Comparison of ENCODE assay signal across 8 cellular contexts in the genomic region with DNA sequence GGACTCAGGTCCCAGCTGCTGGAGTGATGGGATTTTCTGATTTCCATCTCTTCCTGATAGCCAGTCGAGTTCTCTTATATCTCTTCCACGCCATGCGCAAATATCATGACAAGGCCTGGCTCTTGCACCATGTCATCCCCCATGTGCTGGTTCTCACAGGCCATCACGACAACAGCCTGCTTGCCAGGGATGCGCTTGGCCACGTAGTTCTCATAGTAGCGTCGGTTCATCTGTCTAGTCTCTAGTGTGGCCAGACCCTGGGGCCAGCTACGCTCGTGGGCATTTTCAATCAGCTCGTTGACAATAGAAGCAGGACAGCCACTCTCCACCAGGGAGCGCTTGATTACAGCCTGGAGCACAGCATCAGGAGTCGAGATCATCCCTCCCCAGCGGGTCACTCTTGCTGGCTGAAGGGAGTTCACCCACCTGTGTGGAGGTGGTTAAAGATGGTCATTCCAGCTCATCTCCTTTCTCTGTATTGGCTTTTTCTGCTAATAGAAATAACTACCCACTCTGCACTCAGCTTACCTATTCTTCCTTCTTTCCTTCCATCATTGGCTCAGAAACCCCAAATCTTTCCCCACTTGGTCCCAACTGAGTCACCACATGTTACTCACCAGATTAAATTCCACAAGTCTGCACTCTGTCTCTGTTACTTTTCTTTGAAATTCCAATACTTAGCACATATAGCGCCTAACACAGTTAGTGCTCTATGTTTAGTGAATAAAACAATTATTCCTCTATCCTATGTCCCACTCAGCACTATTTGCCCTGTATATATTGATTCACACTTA. TPM values are rescaled to one million over a fixed set of nuclear protein-coding genes. Genes with fewer than 3 reads are reported as not detected.
A peak's percentile ranks its signal among the peaks of the same experiment; 100 is the strongest.
DNase-seq lines count a peak whose midpoint lies in the region; ATAC-seq and TF ChIP-seq lines count a peak whose summit lies in the region.

No MANE protein-coding gene starts in this region.

- intact Hi-C loops in body of pancreas (cut with DNase I), result no loop called here

- no peak for DNase-seq in AG09319 (ENCODE audit: extremely low read depth, low read depth)
- DNase-seq in Peyer's patch, result peak; percentile 60 to 80 (median 67)
- DNase-seq in body of pancreas, result peak; percentile 60 to 77 (median 70)
- DNase-seq in kidney tubule cell (ENCODE audit: low spot score), result peak; percentile 50
- peak in 28 of 49 donors; percentile 1 to 46 (median 16) for DNase-seq in substantia nigra (lab: John Stamatoyannopoulos, UW)
- no peak for DNase-seq in NCI-H2107 treated with DMSO at 0.1 percent for 48 hours (lab: John Stamatoyannopoulos, UW; ENCODE audit: unreplicated experiment)
- no peak for DNase-seq in KG1 (lab: John Stamatoyannopoulos, UW)

- peak; percentile 77 for ATAC-seq in body of pancreas

- peaks cover 3 to 71% (median 5%) of the 10 kb centered on the region in 3 donors for H3K36me3 ChIP-seq in Peyer's patch
- H3K36me3 ChIP-seq in body of pancreas (replicated peaks in 1 of 2; ENCODE audit: insufficient read depth in 1 of 2, low read depth in 2 of 2), result peaks cover 0 to 27% of the 10 kb centered on the region in 2 donors

- WGBS in body of pancreas, 2 donors, result 56 to 61% methylated on average over 9 to 15 of the region's 15 CpGs

- H3K9me3 ChIP-seq in Peyer's patch, result no peaks in the 10 kb centered on the region
- no peaks in the 10 kb centered on the region for H3K9me3 ChIP-seq in body of pancreas

- TF ChIP-seq POLR2A in Peyer's patch (IDR thresholded peaks at IDR 0.05) (no peak), body of pancreas (IDR thresholded peaks at IDR 0.05) (no peak)

- H3K27me3 ChIP-seq in Peyer's patch (no peaks in the 10 kb centered on the region), body of pancreas (no peaks in the 10 kb centered on the region)

- H3K4me1 ChIP-seq in Peyer's patch, result peaks cover 0 to 6% (median 0%) of the 10 kb centered on the region in 4 donors
- no peaks in the 10 kb centered on the region for H3K4me1 ChIP-seq in body of pancreas

- H3K4me3 ChIP-seq in Peyer's patch (no peak overlapping the region), body of pancreas (no peak overlapping the region)

- TF ChIP-seq CTCF in AG09319 (IDR thresholded peaks at IDR 0.05; ENCODE audit: low read depth, low read length), result peak; percentile 68
- peak; percentile 74 for TF ChIP-seq CTCF in GM12873 (IDR thresholded peaks at IDR 0.05; ENCODE audit: insufficient read depth, low read depth, low read length, missing control alignments)
- TF ChIP-seq CTCF in Peyer's patch (IDR thresholded peaks at IDR 0.05), result peak; percentile 29 to 73 (median 62)
- TF ChIP-seq CTCF in body of pancreas (IDR thresholded peaks at IDR 0.05), result peak; percentile 10 to 72 (median 48)

- H3K27ac ChIP-seq in Peyer's patch (peak overlapping the region in 2 of 4 donors; percentile 52), body of pancreas (no peak overlapping the region), substantia nigra (ENCODE audit: low read depth, low read length, poor library complexity, severe bottlenecking) (no peak overlapping the region)

RNA-seq across cellular contexts. Expression of a gene that starts 15.2 kb away (rescaled TPM):
- total RNA-seq in Peyer's patch (10 to 100 TPM; 23.8 to 52.0 (median 37.6) TPM), body of pancreas (10 to 100 TPM; 13.2 TPM)

RNA-seq across cellular contexts. Expression of a gene that starts 17.3 kb away (rescaled TPM):
- 100 to 1,000 TPM in 3 of 4 donors, 10 to 100 TPM in 1; 85.6 to 299 (median 139) TPM for total RNA-seq in Peyer's patch
- total RNA-seq in body of pancreas, result 10 to 100 TPM; 46.2 to 50.8 TPM

RNA-seq across cellular contexts. Expression of a gene that starts 17.6 kb away (rescaled TPM):
- total RNA-seq in Peyer's patch, result 10 to 100 TPM; 15.3 to 25.3 (median 23.5) TPM
- 10 to 100 TPM; 11.9 to 16.3 TPM for total RNA-seq in body of pancreas

RNA-seq across cellular contexts. Expression of a gene that starts 23.3 kb away (rescaled TPM):
- 100 to 1,000 TPM in 3 of 4 donors, 10 to 100 TPM in 1; 96.6 to 950 (median 626) TPM for total RNA-seq in Peyer's patch
- total RNA-seq in body of pancreas, result 100 to 1,000 TPM; 306 to 333 TPM

RNA-seq across cellular contexts. Expression of a gene that starts 48.4 kb away (rescaled TPM):
- total RNA-seq in Peyer's patch (1,000 to 10,000 TPM; 1,247 to 1,872 (median 1,541) TPM), body of pancreas (1,000 to 10,000 TPM in 1 of 2 donors, 100 to 1,000 TPM in 1; 838 to 1,110 TPM)

Comparison
In these comparisons a context has a peak if more than half of its experiments do, and no peak if none do; other contexts are left out.
1. DNase-seq: peak in Peyer's patch (3 of 3), body of pancreas (4 of 4), kidney tubule cell (single experiment) and substantia nigra (28 of 49); none in AG09319 (single experiment), NCI-H2107 treated with DMSO at 0.1 percent for 48 hours (single experiment) and KG1 (single experiment).
2. Peak in every context shown above with its lines, with median percentiles within 50 percentile points of each other: CTCF ChIP-seq.